In genomic region chr11:110430267-110431211, GRCh38 we compare ENCODE assay signal across 8 cellular contexts. TPM values are rescaled to one million over a fixed set of nuclear protein-coding genes. Genes with fewer than 3 reads are reported as not detected.
DNase-seq lines count a peak whose midpoint lies in the region; ATAC-seq and TF ChIP-seq lines count a peak whose summit lies in the region.

No MANE protein-coding gene starts in this region.

- H4K20me1 ChIP-seq in OCI-LY3 (ENCODE audit: insufficient read depth, low read length): peaks cover 26% of the 10 kb centered on the region; the same call in 1 of the 2 replicates

- H3K9ac ChIP-seq in OCI-LY3 (ENCODE audit: low read length): peak overlapping the region; percentile 72

- peak; percentile 24 for ATAC-seq in GM18508 (IDR thresholded peaks at IDR 0.05; ENCODE audit: insufficient read depth, unreplicated experiment)
- ATAC-seq in HG03060 (IDR thresholded peaks at IDR 0.05; ENCODE audit: low read depth, unreplicated experiment): peak; percentile 7
- ATAC-seq in psoas muscle: peak; percentile 43 to 65 (median 52)

- no peaks in the 10 kb centered on the region for H3K9me3 ChIP-seq in OCI-LY3 (ENCODE audit: insufficient read depth, low read length)
- no peaks in the 10 kb centered on the region for H3K9me3 ChIP-seq in right atrium auricular region
- H3K9me3 ChIP-seq in psoas muscle: no peaks in the 10 kb centered on the region

- WGBS in psoas muscle, 3 donors: 1% methylated on average over 31 to 52 of the region's 52 CpGs

- H2AFZ ChIP-seq in OCI-LY3 (ENCODE audit: low read depth, low read length): peak overlapping the region; percentile 56; the same call in 1 of the 2 replicates

- intact Hi-C loops in psoas muscle (cut with DNase I): loop anchor here (5.0 kb wide), 3 partner anchors 53 to 228 kb away; partner anchors contain the start of gene RDX (in 1 of the 2)

- H3K36me3 ChIP-seq in OCI-LY3 (replicated peaks; ENCODE audit: low read depth, low read length) (no peaks in the 10 kb centered on the region), right atrium auricular region (no peaks in the 10 kb centered on the region), psoas muscle (ENCODE audit: insufficient read depth in 1 of 2, low read depth in 1 of 2) (no peaks in the 10 kb centered on the region)

- peak; percentile 39 for DNase-seq in ACHN
- DNase-seq in amniotic epithelial cell (ENCODE audit: low read depth): peak; percentile 44
- DNase-seq in right atrium auricular region (ENCODE audit: low spot score): no peak
- DNase-seq in psoas muscle: no peak
- DNase-seq in SHP77 treated with DMSO at 0.1 percent for 48 hours (lab: John Stamatoyannopoulos, UW): no peak

- peaks cover 25% of the 10 kb centered on the region for H3K4me1 ChIP-seq in OCI-LY3 (ENCODE audit: low read length)
- H3K4me1 ChIP-seq in right atrium auricular region: peaks cover 0 to 32% of the 10 kb centered on the region in 2 donors
- H3K4me1 ChIP-seq in psoas muscle: peaks cover 41% of the 10 kb centered on the region

- peak overlapping the region; percentile 95 for H3K4me2 ChIP-seq in OCI-LY3 (ENCODE audit: low read length)

- peaks cover 37% of the 10 kb centered on the region for H3K79me2 ChIP-seq in OCI-LY3 (ENCODE audit: low read length)

- H3K27ac ChIP-seq in OCI-LY3 (ENCODE audit: low read length): peak overlapping the region; percentile 53
- peak overlapping the region; percentile 90 to 95 for H3K27ac ChIP-seq in right atrium auricular region
- peak overlapping the region; percentile 92 for H3K27ac ChIP-seq in psoas muscle

- peak overlapping the region; percentile 94 for H3K4me3 ChIP-seq in OCI-LY3 (ENCODE audit: low read length)
- H3K4me3 ChIP-seq in right atrium auricular region: peak overlapping the region; percentile 64 to 82
- peak overlapping the region; percentile 87 for H3K4me3 ChIP-seq in psoas muscle

- TF ChIP-seq CTCF in OCI-LY3 (IDR thresholded peaks at IDR 0.05; ENCODE audit: low read depth, low read length) (peak; percentile 2; the same call in 1 of the 2 replicates), right atrium auricular region (IDR thresholded peaks at IDR 0.05) (peak in 1 of 2 donors; percentile 12), psoas muscle (IDR thresholded peaks at IDR 0.05) (no peak)

- in situ Hi-C loops in ACHN (cut with HindIII; ENCODE audit: low pct_ligation_motif_present, low pct_unique_long_range_greater_than_20kb, low sequenced_read_pairs): no loop called here

- no peaks in the 10 kb centered on the region for H3K27me3 ChIP-seq in OCI-LY3 (ENCODE audit: low read depth, low read length)
- no peaks in the 10 kb centered on the region for H3K27me3 ChIP-seq in right atrium auricular region
- H3K27me3 ChIP-seq in psoas muscle (ENCODE audit: insufficient read depth in 3 of 3, low read length in 2 of 3): no peaks in the 10 kb centered on the region

RNA-seq across cellular contexts. Expression of gene FDX1, which starts 0.8 kb away (rescaled TPM):
- 10 to 100 TPM; 12.1 to 27.5 TPM for total RNA-seq in right atrium auricular region
- 10 to 100 TPM; 14.0 to 23.7 (median 15.6) TPM for total RNA-seq in psoas muscle
- polyA plus RNA-seq in psoas muscle: 10 to 100 TPM; 13.6 to 20.7 (median 15.2) TPM

Comparison
In these comparisons a context has a peak if more than half of its experiments do, and no peak if none do; other contexts are left out.
1. DNase-seq: peak in ACHN (single experiment) and amniotic epithelial cell (single experiment); none in right atrium auricular region (single experiment), psoas muscle (0 of 2) and SHP77 treated with DMSO at 0.1 percent for 48 hours (single experiment).
2. Peak in every context shown above with its lines, with median percentiles within 50 percentile points of each other: ATAC-seq, H3K27ac ChIP-seq and H3K4me3 ChIP-seq.